8 cellular contexts compared by ENCODE assay signal in the genomic region with DNA sequence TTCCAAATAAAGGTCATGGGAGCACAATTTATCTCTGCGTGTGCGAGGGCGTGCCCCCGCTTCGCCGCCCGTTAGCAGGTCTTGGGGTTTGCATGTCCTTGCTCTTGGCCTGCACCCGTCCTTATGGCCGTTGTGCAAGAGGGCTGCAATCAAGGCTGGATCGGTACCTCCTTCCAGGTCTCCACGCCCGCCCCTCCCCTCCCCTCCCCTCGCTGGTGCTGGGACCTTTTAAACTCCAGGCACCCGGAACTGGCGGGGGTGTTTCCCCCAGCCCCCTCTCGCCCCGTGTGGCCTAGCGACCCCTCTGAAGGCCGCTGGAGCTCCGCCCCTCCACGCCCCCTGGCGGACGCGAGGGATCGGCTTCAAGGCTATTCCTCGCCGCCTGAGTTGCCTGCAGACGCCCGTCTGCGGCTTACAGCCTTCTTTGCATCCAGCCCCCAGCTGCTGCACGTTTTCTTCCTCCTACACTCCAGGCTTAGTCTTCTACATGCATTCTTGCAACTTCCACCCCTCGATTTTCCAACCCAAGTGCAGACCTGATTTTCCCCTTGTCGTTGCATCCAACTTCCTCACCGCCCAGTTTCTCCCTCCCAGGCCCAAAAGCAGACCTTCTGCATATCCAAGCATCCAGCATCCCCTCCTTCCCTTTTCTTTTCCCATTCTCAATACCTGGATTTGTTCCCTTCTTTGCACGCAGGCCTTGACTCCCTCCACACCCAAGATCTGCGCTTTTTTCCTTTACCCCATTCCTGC. TPM values are rescaled to one million over a fixed set of nuclear protein-coding genes. Genes with fewer than 3 reads are reported as not detected.
DNase-seq lines count a peak whose midpoint lies in the region; ATAC-seq and TF ChIP-seq lines count a peak whose summit lies in the region.

No MANE protein-coding gene starts in this region.

- H3K36me3 Mint-ChIP-seq in activated T-helper 2 cell treated with anti-CD3 and anti-CD28 coated beads, Interferon-gamma antibody, Interleukin-2, Interleukin-4, amounts not matched to agents 10 μg/mL and 5 μg/mL and 100 μg/mL, durations not matched to agents 14 hours and 24 hours and 36 hours (ENCODE audit: low read depth), result peaks cover 36% of the 10 kb centered on the region
- H3K36me3 Mint-ChIP-seq in stimulated activated naive CD8-positive, alpha-beta T cell treated with anti-CD3 and anti-CD28 coated beads, Interleukin-15, Interleukin-2, amounts not matched to agents 100 ng/mL and 50 ng/mL, for 24 hours (ENCODE audit: low read depth), result peaks cover 15% of the 10 kb centered on the region

- H2AFZ ChIP-seq in neural cell (ENCODE audit: low read depth, low read length), result peak overlapping the region; percentile 96

- WGBS in HUES64, result under 1% methylated on average over 36 of the region's 36 CpGs

- H3K79me2 ChIP-seq in neural cell (replicated peaks; ENCODE audit: insufficient read depth, low read length), result peaks cover 41% of the 10 kb centered on the region

- no peaks in the 10 kb centered on the region for H3K9me2 ChIP-seq in neural cell (ENCODE audit: insufficient read depth, low read length)

- peak; percentile 79 for ATAC-seq in GM21526 (IDR thresholded peaks at IDR 0.05; ENCODE audit: low FRiP score, unreplicated experiment)

- H3K27me3 Mint-ChIP-seq in activated T-helper 2 cell treated with anti-CD3 and anti-CD28 coated beads, Interferon-gamma antibody, Interleukin-2, Interleukin-4, amounts not matched to agents 10 μg/mL and 5 μg/mL and 100 μg/mL, durations not matched to agents 14 hours and 24 hours and 36 hours (ENCODE audit: low read depth), result no peaks in the 10 kb centered on the region
- H3K27me3 Mint-ChIP-seq in stimulated activated naive CD8-positive, alpha-beta T cell treated with anti-CD3 and anti-CD28 coated beads, Interleukin-15, Interleukin-2, amounts not matched to agents 100 ng/mL and 50 ng/mL, for 24 hours, result no peaks in the 10 kb centered on the region

- H3K4me3 ChIP-seq in HUES64 (ENCODE audit: low read length) (peak overlapping the region; percentile 93), Peyer's patch (peak overlapping the region; percentile 75 to 95 (median 82)), fibroblast of pulmonary artery (replicated peaks; ENCODE audit: low read depth, low read length) (peak overlapping the region; percentile 84), neural cell (ENCODE audit: low read length) (peak overlapping the region; percentile 91)

- H3K27me3 ChIP-seq in HUES64 (ENCODE audit: insufficient read depth, low read length) (no peaks in the 10 kb centered on the region), Peyer's patch (no peaks in the 10 kb centered on the region), neural cell (ENCODE audit: insufficient read depth, low read depth, low read length) (no peaks in the 10 kb centered on the region)

- intact Hi-C loops in activated T-helper 2 cell treated with anti-CD3 and anti-CD28 coated beads, Interferon-gamma antibody, Interleukin-2, Interleukin-4, amounts not matched to agents 10 μg/mL and 5 μg/mL and 100 μg/mL, durations not matched to agents 14 hours and 24 hours and 36 hours (cut with micrococcal nuclease), result loop anchor here (1.0 to 10.0 kb wide), 7 partner anchors 12 to 1917 kb away; partner anchors contain the start of genes FASTKD2, FZD5, KANSL1L and MDH1B

- no peaks in the 10 kb centered on the region for H3K9me3 Mint-ChIP-seq in activated T-helper 2 cell treated with anti-CD3 and anti-CD28 coated beads, Interferon-gamma antibody, Interleukin-2, Interleukin-4, amounts not matched to agents 10 μg/mL and 5 μg/mL and 100 μg/mL, durations not matched to agents 14 hours and 24 hours and 36 hours
- no peaks in the 10 kb centered on the region for H3K9me3 Mint-ChIP-seq in stimulated activated naive CD8-positive, alpha-beta T cell treated with anti-CD3 and anti-CD28 coated beads, Interleukin-15, Interleukin-2, amounts not matched to agents 100 ng/mL and 50 ng/mL, for 24 hours

- H3K4me3 Mint-ChIP-seq in activated T-helper 2 cell treated with anti-CD3 and anti-CD28 coated beads, Interferon-gamma antibody, Interleukin-2, Interleukin-4, amounts not matched to agents 10 μg/mL and 5 μg/mL and 100 μg/mL, durations not matched to agents 14 hours and 24 hours and 36 hours (ENCODE audit: low read depth), result peak overlapping the region; percentile 94
- H3K4me3 Mint-ChIP-seq in stimulated activated naive CD8-positive, alpha-beta T cell treated with anti-CD3 and anti-CD28 coated beads, Interleukin-15, Interleukin-2, amounts not matched to agents 100 ng/mL and 50 ng/mL, for 24 hours, result peak overlapping the region; percentile 93

- no peak for TF ChIP-seq EP300 in neural cell (conservative IDR thresholded peaks at IDR 0.05; ENCODE audit: poor library complexity, severe bottlenecking)

- H3K27ac ChIP-seq in HUES64 (ENCODE audit: low read depth, low read length), result peak overlapping the region; percentile 88
- H3K27ac ChIP-seq in Peyer's patch, result peak overlapping the region; percentile 65 to 88 (median 82)
- peak overlapping the region; percentile 94 for H3K27ac ChIP-seq in neural cell (ENCODE audit: low read length)

- H3K9ac ChIP-seq in HUES64 (ENCODE audit: low read depth, low read length), result peak overlapping the region; percentile 96
- peak overlapping the region; percentile 92 for H3K9ac ChIP-seq in neural cell (ENCODE audit: low read length)

- peaks cover 36% of the 10 kb centered on the region for H3K4me1 Mint-ChIP-seq in activated T-helper 2 cell treated with anti-CD3 and anti-CD28 coated beads, Interferon-gamma antibody, Interleukin-2, Interleukin-4, amounts not matched to agents 10 μg/mL and 5 μg/mL and 100 μg/mL, durations not matched to agents 14 hours and 24 hours and 36 hours (ENCODE audit: low read depth)
- peaks cover 27% of the 10 kb centered on the region for H3K4me1 Mint-ChIP-seq in stimulated activated naive CD8-positive, alpha-beta T cell treated with anti-CD3 and anti-CD28 coated beads, Interleukin-15, Interleukin-2, amounts not matched to agents 100 ng/mL and 50 ng/mL, for 24 hours (ENCODE audit: low read depth)

- peak overlapping the region; percentile 67 for H3K27ac Mint-ChIP-seq in activated T-helper 2 cell treated with anti-CD3 and anti-CD28 coated beads, Interferon-gamma antibody, Interleukin-2, Interleukin-4, amounts not matched to agents 10 μg/mL and 5 μg/mL and 100 μg/mL, durations not matched to agents 14 hours and 24 hours and 36 hours
- H3K27ac Mint-ChIP-seq in stimulated activated naive CD8-positive, alpha-beta T cell treated with anti-CD3 and anti-CD28 coated beads, Interleukin-15, Interleukin-2, amounts not matched to agents 100 ng/mL and 50 ng/mL, for 24 hours, result peak overlapping the region; percentile 72

- peak; percentile 88 for DNase-seq in DMS53 (lab: John Stamatoyannopoulos, UW)
- peak; percentile 87 to 93 (median 87) for DNase-seq in Peyer's patch
- DNase-seq in activated T-helper 2 cell treated with anti-CD3 and anti-CD28 coated beads, Interferon-gamma antibody, Interleukin-2, Interleukin-4, amounts not matched to agents 10 μg/mL and 5 μg/mL and 100 μg/mL, durations not matched to agents 14 hours and 24 hours and 36 hours (ENCODE audit: low spot score), result peak; percentile 76
- peak; percentile 75 for DNase-seq in fibroblast of pulmonary artery (ENCODE audit: low read depth)

- peak; percentile 76 for TF ChIP-seq RAD21 in neural cell (conservative IDR thresholded peaks at IDR 0.05)

- no peaks in the 10 kb centered on the region for H3K9me3 ChIP-seq in HUES64 (ENCODE audit: insufficient read depth, low read depth, low read length)
- H3K9me3 ChIP-seq in Peyer's patch, result no peaks in the 10 kb centered on the region
- no peaks in the 10 kb centered on the region for H3K9me3 ChIP-seq in neural cell (ENCODE audit: low read length)

- H3F3A ChIP-seq in neural cell (ENCODE audit: insufficient read depth, low read length, poor library complexity, severe bottlenecking), result peaks cover 5% of the 10 kb centered on the region

- TF ChIP-seq CTCF in Peyer's patch (IDR thresholded peaks at IDR 0.05) (peak; percentile 41 to 87 (median 73)), fibroblast of pulmonary artery (IDR thresholded peaks at IDR 0.05; ENCODE audit: low read length, missing control alignments) (peak; percentile 78), neural cell (IDR thresholded peaks at IDR 0.05; ENCODE audit: poor library complexity, severe bottlenecking) (peak; percentile 85)

- peaks cover 27% of the 10 kb centered on the region for H3K4me1 ChIP-seq in HUES64 (ENCODE audit: insufficient read depth, low read length)
- peaks cover 0 to 26% (median 4%) of the 10 kb centered on the region in 4 donors for H3K4me1 ChIP-seq in Peyer's patch

- H4K20me1 ChIP-seq in neural cell (ENCODE audit: insufficient read depth), result no peaks in the 10 kb centered on the region

- TF ChIP-seq POLR2A in Peyer's patch (IDR thresholded peaks at IDR 0.05), result no peak

- peak overlapping the region; percentile 97 for H3K4me2 ChIP-seq in neural cell (ENCODE audit: low read length)

- peaks cover 45% of the 10 kb centered on the region for H3K36me3 ChIP-seq in HUES64 (ENCODE audit: insufficient read depth, low read length)
- H3K36me3 ChIP-seq in Peyer's patch, result peaks cover 0 to 35% (median 0%) of the 10 kb centered on the region in 3 donors
- no peaks in the 10 kb centered on the region for H3K36me3 ChIP-seq in neural cell (ENCODE audit: insufficient read depth, low read length)

RNA-seq across cellular contexts. Expression of gene IDH1, which starts 0.6 kb away (rescaled TPM):
- polyA plus RNA-seq in HUES64 (2013, experiment 1 of 2), result 324 TPM
- polyA plus RNA-seq in HUES64 (2013, experiment 2 of 2), result 320 TPM
- total RNA-seq in Peyer's patch, result 100 to 1,000 TPM; 115 to 299 (median 184) TPM
- 42.7 and 46.1 TPM in 2 replicates for total RNA-seq in activated T-helper 2 cell treated with anti-CD3 and anti-CD28 coated beads, Interferon-gamma antibody, Interleukin-2, Interleukin-4, amounts not matched to agents 10 μg/mL and 5 μg/mL and 100 μg/mL, durations not matched to agents 14 hours and 24 hours and 36 hours
- 316 and 354 TPM in 2 replicates for polyA plus RNA-seq in neural cell
- polyA minus RNA-seq in neural cell, result 336 and 342 TPM in 2 replicates

RNA-seq across cellular contexts. Expression of gene PIKFYVE, which starts 11.8 kb away (rescaled TPM):
- 13.8 TPM for polyA plus RNA-seq in HUES64 (2013, experiment 1 of 2)
- 18.4 TPM for polyA plus RNA-seq in HUES64 (2013, experiment 2 of 2)
- total RNA-seq in Peyer's patch, result 10 to 100 TPM; 24.2 to 75.1 (median 44.3) TPM
- total RNA-seq in activated T-helper 2 cell treated with anti-CD3 and anti-CD28 coated beads, Interferon-gamma antibody, Interleukin-2, Interleukin-4, amounts not matched to agents 10 μg/mL and 5 μg/mL and 100 μg/mL, durations not matched to agents 14 hours and 24 hours and 36 hours, result 30.3 and 34.1 TPM in 2 replicates
- 23.2 and 27.1 TPM in 2 replicates for polyA plus RNA-seq in neural cell
- polyA minus RNA-seq in neural cell, result 48.0 and 66.4 TPM in 2 replicates

Comparison
In these comparisons a context has a peak if more than half of its experiments do, and no peak if none do; other contexts are left out.
1. Peak in every context shown above with its lines: DNase-seq, ATAC-seq, H3K4me3 ChIP-seq and H3K27ac ChIP-seq.